10 cellular contexts compared by ENCODE assay signal in genomic region chr4:90419124-90419711, GRCh38.
DNase-seq lines count a peak whose midpoint lies in the region; ATAC-seq lines count a peak whose summit lies in the region.
"Had no signal": no experiment of that assay in that cellular context is flagged by ENCODE, and none has a peak within 500 bp of the region (broad histone marks: within the 10 kb centered on the region; RNA-seq: fewer than 3 reads in every experiment).

No MANE protein-coding gene starts in this region.

- peak; percentile 42 to 63 for DNase-seq in AML-193 (lab: John Stamatoyannopoulos, UW)
- peak; percentile 70 for DNase-seq in NCI-H1436 (lab: John Stamatoyannopoulos, UW)
- peak; percentile 63 for DNase-seq in astrocyte of the hippocampus (ENCODE audit: low read depth, low spot score)
- no peak for DNase-seq in left lobe of liver (ENCODE audit: low spot score)
- no peak for DNase-seq in GM19238 (ENCODE audit: insufficient read length, low spot score)
- DNase-seq in activated T-cell treated with anti-CD3 and anti-CD28 coated beads, Interleukin-2, amount 50 U/mL, for 48 hours: no peak
- DNase-seq: left cardiac atrium had no signal

- ATAC-seq in GM18502 (IDR thresholded peaks at IDR 0.05; ENCODE audit: poor library complexity, unreplicated experiment) (peak; percentile 87), HG02798 (IDR thresholded peaks at IDR 0.05; ENCODE audit: poor library complexity, unreplicated experiment) (peak; percentile 83), left lobe of liver (peak; percentile 83)
- ATAC-seq: K562 had no signal

Comparison
In these comparisons a context has a peak if more than half of its experiments do, and no peak if none do; other contexts are left out.
1. DNase-seq: peak in AML-193 (2 of 2), NCI-H1436 (single experiment) and astrocyte of the hippocampus (single experiment); none in left lobe of liver (single experiment), GM19238 (single experiment) and activated T-cell treated with anti-CD3 and anti-CD28 coated beads, Interleukin-2, amount 50 U/mL, for 48 hours (0 of 2).
2. Peak in every context shown above with its lines, with median percentiles within 50 percentile points of each other: ATAC-seq.